10 cellular contexts compared by ENCODE assay signal in genomic region chr11:123057604-123058305, GRCh38. TPM values are rescaled to one million over a fixed set of nuclear protein-coding genes. Genes with fewer than 3 reads are reported as not detected.
DNase-seq lines count a peak whose midpoint lies in the region; ATAC-seq and TF ChIP-seq lines count a peak whose summit lies in the region.
"Had no signal": no experiment of that assay in that cellular context is flagged by ENCODE, and none has a peak within 500 bp of the region (broad histone marks: within the 10 kb centered on the region; RNA-seq: fewer than 3 reads in every experiment).

No MANE protein-coding gene starts in this region.

- H3K9me3 Mint-ChIP-seq in WTC11 = no peaks in the 10 kb centered on the region
- peaks cover 2% of the 10 kb centered on the region for H3K9me3 Mint-ChIP-seq in glutamatergic neuron (ENCODE audit: unreplicated experiment)
- H3K9me3 Mint-ChIP-seq in type B pancreatic cell = no peaks in the 10 kb centered on the region

- H3K27me3 Mint-ChIP-seq in WTC11 (ENCODE audit: low read depth) = no peaks in the 10 kb centered on the region
- peaks cover 5% of the 10 kb centered on the region for H3K27me3 Mint-ChIP-seq in glutamatergic neuron (ENCODE audit: unreplicated experiment)
- no peaks in the 10 kb centered on the region for H3K27me3 Mint-ChIP-seq in type B pancreatic cell

- H3K4me3 Mint-ChIP-seq in WTC11 (no peak overlapping the region), glutamatergic neuron (ENCODE audit: unreplicated experiment) (peak overlapping the region; percentile 4), type B pancreatic cell (peak overlapping the region; percentile 16)

- H3K4me1 ChIP-seq in left ventricle myocardium inferior = peaks cover 77% of the 10 kb centered on the region

- H3K4me3 ChIP-seq in left ventricle myocardium inferior = peak overlapping the region; percentile 98

- intact Hi-C loops in left ventricle myocardium inferior (cut with micrococcal nuclease) = no loop called here
- intact Hi-C loops in Right ventricle myocardium inferior (cut with DNase I) = no loop called here

- no peaks in the 10 kb centered on the region for H3K9me3 ChIP-seq in left ventricle myocardium inferior (replicated peaks)

- peaks cover 76% of the 10 kb centered on the region for H3K36me3 ChIP-seq in left ventricle myocardium inferior

- peak overlapping the region; percentile 29 for H3K27ac ChIP-seq in left ventricle myocardium inferior (replicated peaks)

- peaks cover 39% of the 10 kb centered on the region for H3K4me1 Mint-ChIP-seq in WTC11
- H3K4me1 Mint-ChIP-seq in glutamatergic neuron (ENCODE audit: low read depth, unreplicated experiment) = peaks cover 21% of the 10 kb centered on the region
- peaks cover 51% of the 10 kb centered on the region for H3K4me1 Mint-ChIP-seq in type B pancreatic cell (ENCODE audit: unreplicated experiment)

- DNase-seq in left ventricle myocardium inferior (no peak), Right ventricle myocardium inferior (ENCODE audit: missing footprints) (no peak), WTC11 (ENCODE audit: low spot score) (no peak), glutamatergic neuron (no peak), type B pancreatic cell (ENCODE audit: extremely low spot score, unreplicated experiment) (no peak)
- DNase-seq: effector CD8-positive, alpha-beta T cell; substantia nigra had no signal

- TF ChIP-seq CTCF in left ventricle myocardium inferior (IDR thresholded peaks at IDR 0.05; ENCODE audit: borderline replicate concordance) = no peak
- TF ChIP-seq CTCF in WTC11 (IDR thresholded peaks at IDR 0.05) = no peak
- TF ChIP-seq CTCF in glutamatergic neuron (IDR thresholded peaks at IDR 0.05; ENCODE audit: partially characterized antibody, unreplicated experiment) = no peak
- TF ChIP-seq CTCF in type B pancreatic cell (conservative IDR thresholded peaks at IDR 0.05) = no peak

- peaks cover 69% of the 10 kb centered on the region for H3K36me3 Mint-ChIP-seq in WTC11
- H3K36me3 Mint-ChIP-seq in glutamatergic neuron (ENCODE audit: unreplicated experiment) = peaks cover 6% of the 10 kb centered on the region
- H3K36me3 Mint-ChIP-seq in type B pancreatic cell = peaks cover 57% of the 10 kb centered on the region

- H3K27me3 ChIP-seq in left ventricle myocardium inferior (ENCODE audit: low read depth) = no peaks in the 10 kb centered on the region

- POLR2A ChIA-PET in WTC11 (lab: Charles Lee) = no interaction called here

- H3K27ac Mint-ChIP-seq in WTC11 (peak overlapping the region; percentile 91), glutamatergic neuron (ENCODE audit: unreplicated experiment) (no peak overlapping the region), type B pancreatic cell (peak overlapping the region; percentile 74)

- CTCF ChIA-PET in WTC11 (lab: Charles Lee) = interaction anchor here (0.7 to 1.5 kb wide), 3 partner anchors 37 to 203 kb away, joined by 3 to 7 read pairs (median 6); no protein-coding TSS in a partner anchor

- ATAC-seq in Right ventricle myocardium inferior (no peak), WTC11 (no peak), HG02840 (IDR thresholded peaks at IDR 0.05; ENCODE audit: low FRiP score, unreplicated experiment) (no peak), HG03571 (IDR thresholded peaks at IDR 0.05; ENCODE audit: unreplicated experiment) (no peak), GM18519 (IDR thresholded peaks at IDR 0.05; ENCODE audit: low FRiP score, unreplicated experiment) (no peak)

TF ChIP-seq in WTC11, 78 proteins besides CTCF, POLR2A, EP300 and RAD21 (continues in another document):
- TF ChIP-seq CREM (CRISPR knock-in tag; IDR thresholded peaks at IDR 0.05) = no peak
- no peak for TF ChIP-seq PRRX2 (CRISPR knock-in tag; IDR thresholded peaks at IDR 0.05)
- TF ChIP-seq E2F4 (CRISPR knock-in tag; IDR thresholded peaks at IDR 0.05; ENCODE audit: borderline replicate concordance, low read depth) = no peak
- TF ChIP-seq ZNF317 (CRISPR knock-in tag; IDR thresholded peaks at IDR 0.05; ENCODE audit: borderline replicate concordance, low read depth) = no peak
- TF ChIP-seq NR3C1 (CRISPR knock-in tag; conservative IDR thresholded peaks at IDR 0.05; ENCODE audit: low read depth) = no peak
- no peak for TF ChIP-seq HMGA2 (CRISPR knock-in tag; IDR thresholded peaks at IDR 0.05)
- TF ChIP-seq SP1 (CRISPR knock-in tag; conservative IDR thresholded peaks at IDR 0.05) = no peak
- no peak for TF ChIP-seq AFF4 (CRISPR knock-in tag; IDR thresholded peaks at IDR 0.05; ENCODE audit: borderline replicate concordance)
- no peak for TF ChIP-seq JAZF1 (CRISPR knock-in tag; IDR thresholded peaks at IDR 0.05)
- TF ChIP-seq FOXP4 (CRISPR knock-in tag; IDR thresholded peaks at IDR 0.05) = no peak
- no peak for TF ChIP-seq TEAD1 (CRISPR knock-in tag; IDR thresholded peaks at IDR 0.05)
- TF ChIP-seq STAT6 (CRISPR knock-in tag; conservative IDR thresholded peaks at IDR 0.05; ENCODE audit: low read depth) = no peak
- TF ChIP-seq SMAD4 (CRISPR knock-in tag; IDR thresholded peaks at IDR 0.05) = no peak
- no peak for TF ChIP-seq MXD4 (CRISPR knock-in tag; IDR thresholded peaks at IDR 0.05; ENCODE audit: borderline replicate concordance)
- no peak for TF ChIP-seq TEAD4 (CRISPR knock-in tag; IDR thresholded peaks at IDR 0.05)

RNA-seq across cellular contexts. Expression of gene HSPA8, which starts 4.2 kb away (rescaled TPM):
- total RNA-seq in left ventricle myocardium inferior (1,405 TPM), Right ventricle myocardium inferior (1,349 TPM), WTC11 (2021) (1,051 to 1,124 TPM (median 1,087 TPM) in 3 replicates), glutamatergic neuron (ENCODE audit: unreplicated experiment) (1,228 TPM), type B pancreatic cell (ENCODE audit: low replicate concordance) (1,178 and 1,213 TPM in 2 replicates)
